In the genomic region with DNA sequence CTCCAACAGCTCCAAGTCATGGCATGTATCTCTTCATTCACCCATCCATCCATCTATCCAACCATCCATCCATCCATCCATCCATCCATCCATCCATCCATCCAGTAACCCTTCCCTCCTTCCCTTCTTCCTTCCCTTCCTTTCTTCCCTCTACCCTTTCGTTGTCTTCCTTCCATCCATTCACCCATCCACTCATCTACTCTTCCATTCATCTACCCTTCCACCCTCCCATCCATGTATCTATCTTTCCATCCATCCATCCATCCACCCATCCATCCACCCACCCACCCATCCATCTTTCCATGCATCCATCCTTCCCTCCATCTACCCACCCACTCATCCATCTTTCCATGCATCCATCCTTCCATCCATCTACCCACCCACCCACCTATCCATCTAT, we compare ENCODE assay signal across 8 cellular contexts.
"Had no signal": no experiment of that assay in that cellular context is flagged by ENCODE, and none has a peak within 500 bp of the region (broad histone marks: within the 10 kb centered on the region; RNA-seq: fewer than 3 reads in every experiment).

No MANE protein-coding gene starts in this region.

- ATAC-seq: GM12878 had no signal

- FAIRE-seq: G401.6, GM12878, GM12891, GM12892, GM18507, GM19239 had no signal

- DNase-seq: GDM1, GF-D8 had no signal

- H3K4me3 ChIP-seq: GM12878 had no signal
